Comparison of ENCODE assay signal across 1 cellular context in genomic region chr15:67720556-67721175, GRCh38.
A peak's percentile ranks its signal among the peaks of the same experiment; 100 is the strongest.
TF ChIP-seq lines count a peak whose summit lies in the region.

No MANE protein-coding gene starts in this region.

TF ChIP-seq in HEK293, 187 proteins besides CTCF, POLR2A, EP300 and RAD21 (continued from another document and continues in another):
- TF ChIP-seq PBX3 (CRISPR knock-in tag; IDR thresholded peaks at IDR 0.05) (no peak), ZNF366 (tag by site-specific recombination; conservative IDR thresholded peaks at IDR 0.05) (peak; percentile 91), ZBTB6 (tag by site-specific recombination; IDR thresholded peaks at IDR 0.05) (no peak; the same call in 1 of the 2 replicates), KLF16 (tag by site-specific recombination; IDR thresholded peaks at IDR 0.05) (no peak), ZNF416 (tag by site-specific recombination; IDR thresholded peaks at IDR 0.05) (no peak), ZNF670 (tag by site-specific recombination; IDR thresholded peaks at IDR 0.05; ENCODE audit: low read depth) (no peak), ELK4 (IDR thresholded peaks at IDR 0.05; ENCODE audit: borderline replicate concordance, low read depth, low read length) (no peak), ZBTB48 (tag by site-specific recombination; IDR thresholded peaks at IDR 0.05) (no peak), ZBTB11 (tag by site-specific recombination; conservative IDR thresholded peaks at IDR 0.05; ENCODE audit: low read depth) (no peak), BCL6B (tag by site-specific recombination; IDR thresholded peaks at IDR 0.05) (peak; percentile 94), ZNF596 (tag by site-specific recombination; IDR thresholded peaks at IDR 0.05) (peak; percentile 83), ZNF16 (tag by site-specific recombination; IDR thresholded peaks at IDR 0.05; ENCODE audit: low read depth) (no peak), ZNF37A (tag by site-specific recombination; IDR thresholded peaks at IDR 0.05) (no peak), ZNF132 (tag by site-specific recombination; IDR thresholded peaks at IDR 0.05; ENCODE audit: borderline replicate concordance) (no peak), PATZ1 (tag by site-specific recombination; IDR thresholded peaks at IDR 0.05) (peak; percentile 68), ZNF404 (tag by site-specific recombination; IDR thresholded peaks at IDR 0.05) (no peak), ZNF184 (tag by site-specific recombination; IDR thresholded peaks at IDR 0.05) (no peak), ZNF585B (tag by site-specific recombination; IDR thresholded peaks at IDR 0.05) (no peak), ZNF148 (tag by site-specific recombination; IDR thresholded peaks at IDR 0.05; ENCODE audit: borderline replicate concordance) (no peak), ZNF335 (tag by site-specific recombination; conservative IDR thresholded peaks at IDR 0.05) (no peak; the same call in 1 of the 2 replicates), ZNF837 (tag by site-specific recombination; IDR thresholded peaks at IDR 0.05) (no peak), ZNF639 (tag by site-specific recombination; IDR thresholded peaks at IDR 0.05) (peak; percentile 82; the same call in 1 of the 2 replicates), ZSCAN4 (tag by site-specific recombination; IDR thresholded peaks at IDR 0.05) (0 out of 2 replicates have a peak, but pooled peaks have one; percentile 28), ZBTB21 (tag by site-specific recombination; IDR thresholded peaks at IDR 0.05) (no peak; the same call in 1 of the 2 replicates), ZEB2 (tag by site-specific recombination; IDR thresholded peaks at IDR 0.05) (peak; percentile 95), ZNF518A (tag by site-specific recombination; conservative IDR thresholded peaks at IDR 0.05; ENCODE audit: low read depth) (no peak), SETDB1 (IDR thresholded peaks at IDR 0.05; ENCODE audit: insufficient read length, low read length) (no peak), ZSCAN23 (tag by site-specific recombination; IDR thresholded peaks at IDR 0.05) (no peak), ZBTB1 (tag by site-specific recombination; IDR thresholded peaks at IDR 0.05) (peak; percentile 41; the same call in 1 of the 2 replicates), SCRT1 (tag by site-specific recombination; IDR thresholded peaks at IDR 0.05; ENCODE audit: borderline replicate concordance) (no peak), ZNF530 (tag by site-specific recombination; IDR thresholded peaks at IDR 0.05; ENCODE audit: low read depth) (no peak), ZNF266 (tag by site-specific recombination; IDR thresholded peaks at IDR 0.05; ENCODE audit: low read depth) (no peak), ZNF76 (tag by site-specific recombination; IDR thresholded peaks at IDR 0.05; ENCODE audit: borderline replicate concordance, low read depth) (peak; percentile 58; the same call in 1 of the 2 replicates), GLIS1 (tag by site-specific recombination; IDR thresholded peaks at IDR 0.05) (peak; percentile 40; the same call in 1 of the 2 replicates), KLF17 (tag by site-specific recombination; IDR thresholded peaks at IDR 0.05) (no peak)
